11 cellular contexts compared by ENCODE assay signal in genomic region chr12:54051916-54052744, GRCh38. TPM values are rescaled to one million over a fixed set of nuclear protein-coding genes. Genes with fewer than 3 reads are reported as not detected.
A peak's percentile ranks its signal among the peaks of the same experiment; 100 is the strongest.
DNase-seq lines count a peak whose midpoint lies in the region; ATAC-seq and TF ChIP-seq lines count a peak whose summit lies in the region.
"Had no signal": no experiment of that assay in that cellular context is flagged by ENCODE, and none has a peak within 500 bp of the region (broad histone marks: within the 10 kb centered on the region; RNA-seq: fewer than 3 reads in every experiment).

No MANE protein-coding gene starts in this region.

- peak overlapping the region; percentile 4 for H3K4me3 Mint-ChIP-seq in stimulated activated naive CD8-positive, alpha-beta T cell treated with anti-CD3 and anti-CD28 coated beads, Interleukin-15, Interleukin-2, amounts not matched to agents 100 ng/mL and 50 ng/mL, for 24 hours
- peak overlapping the region; percentile 64; the same call in 1 of the 2 replicates for H3K4me3 Mint-ChIP-seq in WTC11
- H3K4me3 Mint-ChIP-seq in mesothelial cell of epicardium: peak overlapping the region; percentile 70
- H3K4me3 Mint-ChIP-seq in chondrocyte (ENCODE audit: unreplicated experiment): no peak overlapping the region

- H3K27ac Mint-ChIP-seq in stimulated activated naive CD8-positive, alpha-beta T cell treated with anti-CD3 and anti-CD28 coated beads, Interleukin-15, Interleukin-2, amounts not matched to agents 100 ng/mL and 50 ng/mL, for 24 hours: no peak overlapping the region
- no peak overlapping the region for H3K27ac Mint-ChIP-seq in WTC11
- peak overlapping the region; percentile 91 for H3K27ac Mint-ChIP-seq in mesothelial cell of epicardium
- no peak overlapping the region for H3K27ac Mint-ChIP-seq in chondrocyte (ENCODE audit: unreplicated experiment)

- TF ChIP-seq CTCF in WTC11 (IDR thresholded peaks at IDR 0.05): no peak
- TF ChIP-seq CTCF in mesothelial cell of epicardium (IDR thresholded peaks at IDR 0.05; ENCODE audit: unreplicated experiment): no peak
- TF ChIP-seq CTCF in chondrocyte (IDR thresholded peaks at IDR 0.05): no peak

- peaks cover 38% of the 10 kb centered on the region for H3K4me1 Mint-ChIP-seq in stimulated activated naive CD8-positive, alpha-beta T cell treated with anti-CD3 and anti-CD28 coated beads, Interleukin-15, Interleukin-2, amounts not matched to agents 100 ng/mL and 50 ng/mL, for 24 hours (ENCODE audit: low read depth)
- H3K4me1 Mint-ChIP-seq in WTC11 (peaks cover 59% of the 10 kb centered on the region), mesothelial cell of epicardium (peaks cover 93% of the 10 kb centered on the region), chondrocyte (ENCODE audit: low read depth) (peaks cover 2% of the 10 kb centered on the region)

- no peak for DNase-seq in stimulated activated naive CD8-positive, alpha-beta T cell treated with anti-CD3 and anti-CD28 coated beads, Interleukin-15, Interleukin-2, amounts not matched to agents 100 U/mL and 50 U/mL, for 24 hours
- DNase-seq in WTC11 (ENCODE audit: low spot score) (no peak), mesothelial cell of epicardium (ENCODE audit: low spot score in 2 of 2, unreplicated experiment in 2 of 2) (peak in 1 of 2 experiments; percentile 65), chondrocyte (ENCODE audit: low spot score) (no peak), SKM-1 treated with dmso at 0.1 percent for 144 hours (lab: John Stamatoyannopoulos, UW; ENCODE audit: unreplicated experiment) (no peak)
- DNase-seq: dermis blood vessel endothelial cell; MG63; stimulated activated naive CD4-positive, alpha-beta T cell treated with Interleukin-2 at 50 U/mL for 16 hours had no signal

- POLR2A ChIA-PET in WTC11 (lab: Charles Lee): interaction anchor here (0.7 kb wide), 1 partner anchor 23 kb away, joined by 6 read pairs; no protein-coding TSS in a partner anchor

- H3K27me3 Mint-ChIP-seq in stimulated activated naive CD8-positive, alpha-beta T cell treated with anti-CD3 and anti-CD28 coated beads, Interleukin-15, Interleukin-2, amounts not matched to agents 100 ng/mL and 50 ng/mL, for 24 hours: peaks cover 80% of the 10 kb centered on the region
- H3K27me3 Mint-ChIP-seq in WTC11 (ENCODE audit: low read depth) (peaks cover 100% of the 10 kb centered on the region), mesothelial cell of epicardium (ENCODE audit: low read depth) (peaks cover 53% of the 10 kb centered on the region), chondrocyte (ENCODE audit: low read depth) (peaks cover 86% of the 10 kb centered on the region)

- H3K36me3 Mint-ChIP-seq in stimulated activated naive CD8-positive, alpha-beta T cell treated with anti-CD3 and anti-CD28 coated beads, Interleukin-15, Interleukin-2, amounts not matched to agents 100 ng/mL and 50 ng/mL, for 24 hours (ENCODE audit: low read depth): no peaks in the 10 kb centered on the region
- H3K36me3 Mint-ChIP-seq in WTC11 (no peaks in the 10 kb centered on the region), mesothelial cell of epicardium (peaks cover 8% of the 10 kb centered on the region), chondrocyte (ENCODE audit: low read depth) (no peaks in the 10 kb centered on the region)

- no peak for ATAC-seq in stimulated activated naive CD8-positive, alpha-beta T cell treated with anti-CD3 and anti-CD28 coated beads, Interleukin-15, Interleukin-2, amounts not matched to agents 100 U/mL and 50 U/mL, for 24 hours
- ATAC-seq in WTC11 (no peak), HG02973 (IDR thresholded peaks at IDR 0.05; ENCODE audit: unreplicated experiment) (no peak), HG03095 (IDR thresholded peaks at IDR 0.05; ENCODE audit: unreplicated experiment) (no peak)

- CTCF ChIA-PET in WTC11 (lab: Charles Lee): interaction anchor here (1.1 to 3.0 kb wide), 12 partner anchors 18 to 295 kb away, joined by 4 to 24 read pairs (median 8); partner anchors contain the start of genes HOXC5 and SMUG1

- H3K9me3 Mint-ChIP-seq in stimulated activated naive CD8-positive, alpha-beta T cell treated with anti-CD3 and anti-CD28 coated beads, Interleukin-15, Interleukin-2, amounts not matched to agents 100 ng/mL and 50 ng/mL, for 24 hours: no peaks in the 10 kb centered on the region
- H3K9me3 Mint-ChIP-seq in WTC11 (no peaks in the 10 kb centered on the region), mesothelial cell of epicardium (no peaks in the 10 kb centered on the region), chondrocyte (ENCODE audit: low read depth) (no peaks in the 10 kb centered on the region)

TF ChIP-seq in WTC11, 78 proteins besides CTCF, POLR2A, EP300 and RAD21:
- TF ChIP-seq GABPB1 (CRISPR knock-in tag; IDR thresholded peaks at IDR 0.05): no peak
- TF ChIP-seq, protein P1, sequence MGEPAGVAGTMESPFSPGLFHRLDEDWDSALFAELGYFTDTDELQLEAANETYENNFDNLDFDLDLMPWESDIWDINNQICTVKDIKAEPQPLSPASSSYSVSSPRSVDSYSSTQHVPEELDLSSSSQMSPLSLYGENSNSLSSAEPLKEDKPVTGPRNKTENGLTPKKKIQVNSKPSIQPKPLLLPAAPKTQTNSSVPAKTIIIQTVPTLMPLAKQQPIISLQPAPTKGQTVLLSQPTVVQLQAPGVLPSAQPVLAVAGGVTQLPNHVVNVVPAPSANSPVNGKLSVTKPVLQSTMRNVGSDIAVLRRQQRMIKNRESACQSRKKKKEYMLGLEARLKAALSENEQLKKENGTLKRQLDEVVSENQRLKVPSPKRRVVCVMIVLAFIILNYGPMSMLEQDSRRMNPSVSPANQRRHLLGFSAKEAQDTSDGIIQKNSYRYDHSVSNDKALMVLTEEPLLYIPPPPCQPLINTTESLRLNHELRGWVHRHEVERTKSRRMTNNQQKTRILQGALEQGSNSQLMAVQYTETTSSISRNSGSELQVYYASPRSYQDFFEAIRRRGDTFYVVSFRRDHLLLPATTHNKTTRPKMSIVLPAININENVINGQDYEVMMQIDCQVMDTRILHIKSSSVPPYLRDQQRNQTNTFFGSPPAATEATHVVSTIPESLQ (CRISPR knock-in tag; IDR thresholded peaks at IDR 0.05): no peak
- no peak for TF ChIP-seq NR3C1 (CRISPR knock-in tag; conservative IDR thresholded peaks at IDR 0.05; ENCODE audit: low read depth)
- TF ChIP-seq NFATC4 (CRISPR knock-in tag; IDR thresholded peaks at IDR 0.05): no peak
- TF ChIP-seq, protein P2, sequence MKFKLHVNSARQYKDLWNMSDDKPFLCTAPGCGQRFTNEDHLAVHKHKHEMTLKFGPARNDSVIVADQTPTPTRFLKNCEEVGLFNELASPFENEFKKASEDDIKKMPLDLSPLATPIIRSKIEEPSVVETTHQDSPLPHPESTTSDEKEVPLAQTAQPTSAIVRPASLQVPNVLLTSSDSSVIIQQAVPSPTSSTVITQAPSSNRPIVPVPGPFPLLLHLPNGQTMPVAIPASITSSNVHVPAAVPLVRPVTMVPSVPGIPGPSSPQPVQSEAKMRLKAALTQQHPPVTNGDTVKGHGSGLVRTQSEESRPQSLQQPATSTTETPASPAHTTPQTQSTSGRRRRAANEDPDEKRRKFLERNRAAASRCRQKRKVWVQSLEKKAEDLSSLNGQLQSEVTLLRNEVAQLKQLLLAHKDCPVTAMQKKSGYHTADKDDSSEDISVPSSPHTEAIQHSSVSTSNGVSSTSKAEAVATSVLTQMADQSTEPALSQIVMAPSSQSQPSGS (CRISPR knock-in tag; IDR thresholded peaks at IDR 0.05; ENCODE audit: borderline replicate concordance, low read depth): no peak
- TF ChIP-seq FOXJ3 (CRISPR knock-in tag; IDR thresholded peaks at IDR 0.05; ENCODE audit: borderline replicate concordance): no peak
- TF ChIP-seq ELF4 (CRISPR knock-in tag; IDR thresholded peaks at IDR 0.05; ENCODE audit: low read depth): no peak
- no peak for TF ChIP-seq IRF1 (CRISPR knock-in tag; IDR thresholded peaks at IDR 0.05)
- TF ChIP-seq CBFB (CRISPR knock-in tag; IDR thresholded peaks at IDR 0.05; ENCODE audit: low read depth): no peak

RNA-seq across cellular contexts. Expression of gene HOXC4, which starts 1.5 kb away (rescaled TPM):
- total RNA-seq in WTC11 (2021): 0.14 to 0.46 TPM (median 0.30 TPM) in 3 replicates
- total RNA-seq in mesothelial cell of epicardium: 67.4 to 73.6 TPM (median 69.4 TPM) in 3 replicates
- total RNA-seq in chondrocyte: not detected in 3 replicates
- total RNA-seq: dermis blood vessel endothelial cell had no signal

RNA-seq across cellular contexts. Expression of gene HOXC5, which starts 19.3 kb away (rescaled TPM):
- total RNA-seq in WTC11 (2021) (not detected in 3 replicates), mesothelial cell of epicardium (28.7 to 33.8 TPM (median 29.3 TPM) in 3 replicates), chondrocyte (not detected in 3 replicates)
- total RNA-seq: dermis blood vessel endothelial cell had no signal

RNA-seq across cellular contexts. Expression of gene HOXC6, which starts 23.9 kb away (rescaled TPM):
- total RNA-seq in WTC11 (2021): not detected in 3 replicates
- total RNA-seq in mesothelial cell of epicardium: 15.5 to 17.4 TPM (median 16.3 TPM) in 3 replicates
- total RNA-seq in chondrocyte: not detected in 3 replicates

RNA-seq across cellular contexts. Expression of gene HOXC8, which starts 43.3 kb away (rescaled TPM):
- not detected in 3 replicates for total RNA-seq in WTC11 (2021)
- 4.9 to 5.9 TPM (median 5.5 TPM) in 3 replicates for total RNA-seq in mesothelial cell of epicardium
- total RNA-seq in chondrocyte: not detected in 3 replicates
- total RNA-seq: dermis blood vessel endothelial cell had no signal

RNA-seq across cellular contexts. Expression of gene HOXC9, which starts 52.2 kb away (rescaled TPM):
- total RNA-seq in WTC11 (2021): not detected in 3 replicates
- 1.1 to 2.0 TPM (median 1.6 TPM) in 3 replicates for total RNA-seq in mesothelial cell of epicardium
- total RNA-seq in chondrocyte: not detected in 3 replicates

Comparison
In these comparisons a context has a peak if more than half of its experiments do, and no peak if none do; other contexts are left out.
1. RNA of gene HOXC4, which starts 1.5 kb away (total RNA-seq): 67.4 to 73.6 TPM in mesothelial cell of epicardium; 0.14 to 0.46 TPM in WTC11 and not detected in chondrocyte; every median in the first group is over 10 times any median in the second.
2. RNA of gene HOXC5, which starts 19.3 kb away (total RNA-seq): 28.7 to 33.8 TPM in mesothelial cell of epicardium; not detected in WTC11 and not detected in chondrocyte; every median in the first group is over 10 times any median in the second.
3. RNA of gene HOXC6, which starts 23.9 kb away (total RNA-seq): 15.5 to 17.4 TPM in mesothelial cell of epicardium; not detected in chondrocyte and not detected in WTC11; every median in the first group is over 10 times any median in the second.